ENCODE assay signal across 28 cellular contexts in the genomic region with DNA sequence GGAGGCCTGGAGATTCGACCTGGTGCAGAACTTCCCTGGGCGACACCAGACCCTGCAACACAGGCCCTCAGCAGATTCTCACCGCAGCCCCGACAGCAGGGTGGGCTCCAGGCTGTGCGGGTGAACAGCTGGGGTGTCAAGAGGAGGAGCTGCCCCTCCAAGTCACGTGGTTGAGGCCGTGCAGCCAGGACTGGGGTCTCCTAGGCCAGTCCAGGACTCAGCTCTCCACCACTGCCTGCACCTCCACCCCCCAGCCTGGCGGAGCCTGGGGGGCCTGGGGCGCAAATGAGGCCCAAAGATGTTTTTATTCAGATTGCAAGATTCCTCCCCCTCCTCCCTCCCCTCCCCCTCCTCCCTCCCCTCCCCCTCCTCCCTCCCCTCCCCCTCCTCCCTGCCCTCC. TPM values are rescaled to one million over a fixed set of nuclear protein-coding genes. Genes with fewer than 3 reads are reported as not detected.
DNase-seq lines count a peak whose midpoint lies in the region; ATAC-seq, FAIRE-seq and TF ChIP-seq lines count a peak whose summit lies in the region.
"Had no signal": no experiment of that assay in that cellular context is flagged by ENCODE, and none has a peak within 500 bp of the region (broad histone marks: within the 10 kb centered on the region; RNA-seq: fewer than 3 reads in every experiment).

No MANE protein-coding gene starts in this region.

- TF ChIP-seq RAD21 in H1 (IDR thresholded peaks at IDR 0.05 in 1 of 2, conservative IDR thresholded peaks at IDR 0.05 in 1 of 2; ENCODE audit: low read depth in 2 of 2, low read length in 2 of 2) = no peak

- DNase-seq in COLO668 (lab: John Stamatoyannopoulos, UW; ENCODE audit: unreplicated experiment) (peak; percentile 70), NCI-H524 (lab: John Stamatoyannopoulos, UW) (peak; percentile 87 to 92), H1 (ENCODE audit: low read depth in 1 of 2, low spot score in 2 of 2) (peak in 1 of 2 experiments; percentile 45), neuronal stem cell (ENCODE audit: low spot score) (no peak), urothelium cell line (ENCODE audit: low spot score) (no peak), neural progenitor cell (ENCODE audit: low spot score) (no peak)
- DNase-seq: activated CD4-positive, alpha-beta T cell treated with anti-CD3 and anti-CD28 coated beads for 1 hour; activated CD8-positive, alpha-beta T cell treated with anti-CD3 and anti-CD28 coated beads for 36 hours; activated gamma-delta T cell; CD4-positive, alpha-beta memory T cell; cerebellar nuclear complex; effector CD4-positive, alpha-beta T cell; erythroblast; left ventricle myocardium superior; midbrain; MM.1S; natural killer cell; NCI-H526 treated with DMSO at 0.1 percent for 48 hours; stimulated activated CD4-positive, alpha-beta T cell treated with anti-CD3 and anti-CD28 coated beads, Interleukin-4, amount 100 ng/mL, for 1 hour; stimulated activated naive CD4-positive, alpha-beta T cell; uterus had no signal

- H3K9me3 Mint-ChIP-seq in neural progenitor cell = no peaks in the 10 kb centered on the region
- H3K9me3 Mint-ChIP-seq: activated CD8-positive, alpha-beta T cell treated with anti-CD3 and anti-CD28 coated beads for 36 hours; CD4-positive, alpha-beta memory T cell; GM23338; natural killer cell had no signal

- TF ChIP-seq EP300 in H1 (IDR thresholded peaks at IDR 0.05; ENCODE audit: borderline replicate concordance in 1 of 2, low read depth in 2 of 2, low read length in 2 of 2) (no peak), gastroesophageal sphincter (IDR thresholded peaks at IDR 0.05) (no peak)

- H3K4me3 ChIP-seq in H1 (ENCODE audit: extremely low read depth in 1 of 4, insufficient read depth in 2 of 4, low read depth in 3 of 4, low read length in 4 of 4) = no peak overlapping the region
- no peak overlapping the region for H3K4me3 ChIP-seq in neuronal stem cell (ENCODE audit: low read length in 2 of 2)
- no peak overlapping the region for H3K4me3 ChIP-seq in gastroesophageal sphincter
- H3K4me3 ChIP-seq in neural progenitor cell = no peak overlapping the region
- H3K4me3 ChIP-seq: GM23338, ovary, uterus had no signal

- H3K27ac ChIP-seq in H1 (ENCODE audit: low read depth, low read length) (no peak overlapping the region), neuronal stem cell (replicated peaks; ENCODE audit: low read length) (no peak overlapping the region), gastroesophageal sphincter (no peak overlapping the region), neural progenitor cell (no peak overlapping the region)
- H3K27ac ChIP-seq: ovary, uterus had no signal

- H2AK5ac ChIP-seq in H1 (ENCODE audit: low read depth, low read length) (no peak overlapping the region), neuronal stem cell (ENCODE audit: low read depth, low read length) (peak overlapping the region; percentile 81)

- peaks cover 13% of the 10 kb centered on the region for H3K27me3 Mint-ChIP-seq in neural progenitor cell (ENCODE audit: insufficient read depth, low read depth)

- peaks cover 4% of the 10 kb centered on the region for H3F3A ChIP-seq in neural progenitor cell (ENCODE audit: low read depth)

- no peak overlapping the region for H2AFZ ChIP-seq in H1 (ENCODE audit: low read length)
- H2AFZ ChIP-seq in neuronal stem cell (ENCODE audit: low read length) = no peak overlapping the region
- no peak overlapping the region for H2AFZ ChIP-seq in neural progenitor cell (replicated peaks)
- H2AFZ ChIP-seq: GM23338 had no signal

- no peak overlapping the region for H4K5ac ChIP-seq in H1 (ENCODE audit: insufficient read length, low read depth, low read length)

- H3K27ac Mint-ChIP-seq in neural progenitor cell = no peak overlapping the region
- H3K27ac Mint-ChIP-seq: activated CD8-positive, alpha-beta T cell treated with anti-CD3 and anti-CD28 coated beads for 36 hours; GM23338 had no signal

- H3K79me1 ChIP-seq in H1 (ENCODE audit: low read depth, low read length) (no peaks in the 10 kb centered on the region), neuronal stem cell (ENCODE audit: low read depth, low read length) (peaks cover 5% of the 10 kb centered on the region)

- H3K4me2 ChIP-seq in H1 (ENCODE audit: insufficient read depth in 1 of 2, low read depth in 2 of 2, low read length in 2 of 2) (no peak overlapping the region), neuronal stem cell (ENCODE audit: insufficient read depth, low read length, poor library complexity, severe bottlenecking) (no peak overlapping the region), neural progenitor cell (no peak overlapping the region)
- H3K4me2 ChIP-seq: GM23338 had no signal

- no peaks in the 10 kb centered on the region for H3K36me3 Mint-ChIP-seq in neural progenitor cell
- H3K36me3 Mint-ChIP-seq: CD4-positive, alpha-beta memory T cell; natural killer cell had no signal

- no peaks in the 10 kb centered on the region for H3K9me3 ChIP-seq in H1 (ENCODE audit: insufficient read depth in 2 of 2, low read depth in 1 of 2, low read length in 1 of 2)
- no peaks in the 10 kb centered on the region for H3K9me3 ChIP-seq in neuronal stem cell (replicated peaks in 1 of 2; ENCODE audit: control insufficient read depth in 2 of 2, insufficient read depth in 1 of 2, low read depth in 1 of 2, low read length in 2 of 2)
- no peaks in the 10 kb centered on the region for H3K9me3 ChIP-seq in gastroesophageal sphincter
- H3K9me3 ChIP-seq in neural progenitor cell (ENCODE audit: low read depth) = no peaks in the 10 kb centered on the region
- H3K9me3 ChIP-seq: ovary, uterus had no signal

- H2BK15ac ChIP-seq in H1 (ENCODE audit: low read length) (peak overlapping the region; percentile 88; the same call in 1 of the 2 replicates), neuronal stem cell (ENCODE audit: low read length) (peak overlapping the region; percentile 81)

- no peak overlapping the region for H2BK20ac ChIP-seq in H1 (ENCODE audit: low read length)

- H3K23ac ChIP-seq in H1 (ENCODE audit: insufficient read length) = no peak overlapping the region
- H3K23ac ChIP-seq in neuronal stem cell (ENCODE audit: low read depth, low read length, poor library complexity) = no peak overlapping the region

- POLR2A ChIA-PET in H1 (lab: Charles Lee; ENCODE audit: partially characterized antibody) = interaction anchor here (0.9 to 1.4 kb wide), 2 partner anchors 25 to 27 kb away, joined by 3 to 4 read pairs; no protein-coding TSS in a partner anchor

- TF ChIP-seq CTCF in H1 (IDR thresholded peaks at IDR 0.05; ENCODE audit: control extremely low read depth in 1 of 3, insufficient read depth in 1 of 3, low read depth in 1 of 3, low read length in 3 of 3) (no peak), gastroesophageal sphincter (IDR thresholded peaks at IDR 0.05) (no peak), neural progenitor cell (IDR thresholded peaks at IDR 0.05) (no peak)

- H3K4me1 ChIP-seq in H1 (replicated peaks in 1 of 4; ENCODE audit: control insufficient read depth in 3 of 4, insufficient read depth in 4 of 4, low read length in 3 of 4) (peaks cover 0 to 19% (median 9%) of the 10 kb centered on the region in 4 experiments; a peak in 5 of 7 replicates), neuronal stem cell (ENCODE audit: control insufficient read depth in 2 of 2, insufficient read depth in 1 of 2, low read depth in 1 of 2, low read length in 2 of 2) (peaks cover 13 to 22% of the 10 kb centered on the region in 2 donors), gastroesophageal sphincter (peaks cover 0 to 21% (median 0%) of the 10 kb centered on the region in 3 donors), neural progenitor cell (peaks cover 9% of the 10 kb centered on the region)
- H3K4me1 ChIP-seq: uterus had no signal

- H4K20me1 ChIP-seq in H1 (replicated peaks in 1 of 2; ENCODE audit: control insufficient read depth in 1 of 2, insufficient read depth in 2 of 2, low read length in 2 of 2) (no peaks in the 10 kb centered on the region), neural progenitor cell (ENCODE audit: low read depth) (no peaks in the 10 kb centered on the region)

- 83% methylated on average over 7 of the region's 9 CpGs; no CpG with 5 or more reads in 1 of the 2 experiments for WGBS in H1 (ENCODE audit: extremely low coverage in 1 of 2, insufficient coverage in 1 of 2, insufficient read length in 1 of 2, insufficient replicate concordance in 2 of 2, low coverage in 1 of 2, low lambda C conversion rate in 2 of 2, missing lambda C conversion rate in 1 of 2), 2 experiments
- WGBS in neuronal stem cell (ENCODE audit: extremely low coverage in 2 of 2, insufficient read length in 2 of 2, insufficient replicate concordance in 1 of 2), 2 donors = no CpG with 5 or more reads among the region's 9 CpGs
- WGBS in gastroesophageal sphincter (ENCODE audit: low coverage in 1 of 2), 2 donors = 60 to 75% methylated on average over 2 to 4 of the region's 9 CpGs

- no peak overlapping the region for H3K9ac ChIP-seq in H1 (replicated peaks in 1 of 4; ENCODE audit: extremely low read depth in 1 of 4, low read depth in 3 of 4, low read length in 3 of 4)
- peak overlapping the region; percentile 4 for H3K9ac ChIP-seq in neuronal stem cell (ENCODE audit: low read depth, low read length, poor library complexity)
- no peak overlapping the region for H3K9ac ChIP-seq in neural progenitor cell

- no peak for ATAC-seq in gastroesophageal sphincter
- ATAC-seq: activated CD8-positive, alpha-beta T cell treated with anti-CD3 and anti-CD28 coated beads for 36 hours; GM23338; left ventricle myocardium superior; natural killer cell; right cardiac atrium had no signal

- H2BK120ac ChIP-seq in H1 (replicated peaks; ENCODE audit: low read depth, low read length) (no peak overlapping the region), neuronal stem cell (ENCODE audit: low read depth, low read length) (no peak overlapping the region)

- H3K18ac ChIP-seq in H1 (ENCODE audit: extremely low read depth, low read length) (no peak overlapping the region), neuronal stem cell (ENCODE audit: low read length) (peak overlapping the region; percentile 70)

- TF ChIP-seq POLR2A in H1 (IDR thresholded peaks at IDR 0.05; ENCODE audit: control extremely low read depth in 1 of 2, low read depth in 2 of 2, low read length in 2 of 2) = no peak
- no peak for TF ChIP-seq POLR2A in gastroesophageal sphincter (IDR thresholded peaks at IDR 0.05)

- peaks cover 22% of the 10 kb centered on the region for H3K4me1 Mint-ChIP-seq in neural progenitor cell

- no peaks in the 10 kb centered on the region for H3K79me2 ChIP-seq in H1 (ENCODE audit: control insufficient read depth in 1 of 2, insufficient read depth in 2 of 2, low read length in 2 of 2)
- no peaks in the 10 kb centered on the region for H3K79me2 ChIP-seq in neural progenitor cell (ENCODE audit: low read depth)

- no peaks in the 10 kb centered on the region for H3K23me2 ChIP-seq in H1 (ENCODE audit: low read depth, low read length)

- FAIRE-seq in H1 (lab: Jason Lieb, UNC) (no peak), urothelium cell line (lab: Jason Lieb, UNC) (no peak)
- FAIRE-seq: G401.6 had no signal

- H4K91ac ChIP-seq in H1 (replicated peaks; ENCODE audit: insufficient read length, low read length) = peak overlapping the region; percentile 30
- H4K91ac ChIP-seq in neuronal stem cell (ENCODE audit: low read depth, low read length, poor library complexity) = no peak overlapping the region

- H2BK5ac ChIP-seq in H1 (ENCODE audit: low read depth, low read length) = 0 out of 2 replicates have a peak overlapping the region, but pooled peaks have one; percentile 16
- peak overlapping the region; percentile 82 for H2BK5ac ChIP-seq in neuronal stem cell (ENCODE audit: low read length)

- H3K4ac ChIP-seq in H1 (replicated peaks; ENCODE audit: insufficient read length, low read depth, low read length) (peak overlapping the region; percentile 53), neuronal stem cell (ENCODE audit: low read length) (no peak overlapping the region)

- H3K4me3 Mint-ChIP-seq in neural progenitor cell = no peak overlapping the region
- H3K4me3 Mint-ChIP-seq: activated CD8-positive, alpha-beta T cell treated with anti-CD3 and anti-CD28 coated beads for 36 hours; CD4-positive, alpha-beta memory T cell; GM23338; natural killer cell had no signal

- H4K8ac ChIP-seq in H1 (ENCODE audit: extremely low read depth, insufficient read depth, low read length) = no peak overlapping the region
- H4K8ac ChIP-seq in neuronal stem cell (ENCODE audit: low read depth, low read length) = no peak overlapping the region

- H3K36me3 ChIP-seq in H1 (ENCODE audit: control insufficient read depth in 2 of 4, insufficient read depth in 4 of 4, low read length in 3 of 4) (no peaks in the 10 kb centered on the region), neuronal stem cell (replicated peaks in 1 of 2; ENCODE audit: control insufficient read depth in 2 of 2, insufficient read depth in 2 of 2, low read length in 2 of 2) (no peaks in the 10 kb centered on the region), gastroesophageal sphincter (no peaks in the 10 kb centered on the region), neural progenitor cell (no peaks in the 10 kb centered on the region)
- H3K36me3 ChIP-seq: ovary, uterus had no signal

- CTCF ChIA-PET in H1 (lab: Charles Lee; ENCODE audit: partially characterized antibody) = interaction anchor here (2.0 kb wide), 1 partner anchor 212 kb away, joined by 5 read pairs; no protein-coding TSS in a partner anchor

- H3K56ac ChIP-seq in H1 (replicated peaks; ENCODE audit: insufficient read length, low read depth, low read length) = no peak overlapping the region

- H2BK12ac ChIP-seq in H1 (ENCODE audit: low read depth, low read length) (peak overlapping the region; percentile 19; the same call in 1 of the 2 replicates), neuronal stem cell (ENCODE audit: low read length) (peak overlapping the region; percentile 46)

- H3K27me3 ChIP-seq in H1 (replicated peaks in 1 of 4; ENCODE audit: control insufficient read depth in 3 of 4, extremely low read depth in 1 of 4, insufficient read depth in 3 of 4, low read length in 3 of 4) (no peaks in the 10 kb centered on the region), neuronal stem cell (ENCODE audit: control insufficient read depth in 3 of 3, insufficient read depth in 3 of 3, low read depth in 1 of 3, low read length in 3 of 3) (peaks cover 0 to 34% (median 6%) of the 10 kb centered on the region in 3 experiments), gastroesophageal sphincter (peaks cover 30% of the 10 kb centered on the region), neural progenitor cell (peaks cover 10% of the 10 kb centered on the region)
- H3K27me3 ChIP-seq: ovary, uterus had no signal

- H3K14ac ChIP-seq in H1 (ENCODE audit: insufficient read length) = no peak overlapping the region
- H3K14ac ChIP-seq in neuronal stem cell (ENCODE audit: low read length) = peak overlapping the region; percentile 94

RNA-seq across cellular contexts. Expression of gene AGPAT2, which starts 9.2 kb away (rescaled TPM):
- total RNA-seq in H1 (2021; fragmentation: NEBNext Ultra II Directional; extraction: Animal tissue kit (Norgen Biotek cat#: 25700)) = 30.5 and 31.6 TPM in 2 replicates
- 37.6 and 52.1 TPM in 2 replicates for polyA plus RNA-seq in H1 (2011; rRNA removed)
- polyA plus RNA-seq in H1 (2011; cell fraction: cytosol; rRNA removed) = 36.0 TPM
- 44.9 TPM for polyA plus RNA-seq in H1 (2011; cell fraction: nucleus; rRNA removed)
- polyA plus RNA-seq in H1 (2012, experiment 1 of 2) = 16.4 to 27.5 TPM (median 25.2 TPM) in 4 replicates
- 26.0 TPM for polyA plus RNA-seq in H1 (2012, experiment 2 of 2)
- polyA plus RNA-seq in H1 (2013, experiment 1 of 2) = 32.4 TPM
- 37.1 TPM for polyA plus RNA-seq in H1 (2013, experiment 2 of 2)
- 9.3 and 15.5 TPM in 2 replicates for polyA minus RNA-seq in H1 (2011; rRNA and poly(A)+ RNA removed)
- 19.5 TPM for polyA minus RNA-seq in H1 (2011; cell fraction: cytosol; rRNA and poly(A)+ RNA removed)
- polyA minus RNA-seq in H1 (2011; cell fraction: nucleus; rRNA and poly(A)+ RNA removed) = 12.9 TPM
- polyA plus RNA-seq in neuronal stem cell (2013, experiment 1 of 2) = 3.7 TPM
- 3.5 TPM for polyA plus RNA-seq in neuronal stem cell (2013, experiment 2 of 2)
- 10 to 100 TPM; 28.8 to 43.6 (median 38.4) TPM for total RNA-seq in gastroesophageal sphincter
- 2.4 and 3.4 TPM in 2 replicates for total RNA-seq in neural progenitor cell (ENCODE audit: low replicate concordance)

RNA-seq across cellular contexts. Expression of gene DIPK1B, which starts 15.9 kb away (rescaled TPM):
- 32.3 and 35.3 TPM in 2 replicates for total RNA-seq in H1 (2021; fragmentation: NEBNext Ultra II Directional; extraction: Animal tissue kit (Norgen Biotek cat#: 25700))
- 64.8 and 78.8 TPM in 2 replicates for polyA plus RNA-seq in H1 (2011; rRNA removed)
- 58.4 TPM for polyA plus RNA-seq in H1 (2011; cell fraction: cytosol; rRNA removed)
- polyA plus RNA-seq in H1 (2011; cell fraction: nucleus; rRNA removed) = 75.1 TPM
- 19.5 to 34.6 TPM (median 30.7 TPM) in 4 replicates for polyA plus RNA-seq in H1 (2012, experiment 1 of 2)
- polyA plus RNA-seq in H1 (2012, experiment 2 of 2) = 28.6 TPM
- 28.2 TPM for polyA plus RNA-seq in H1 (2013, experiment 1 of 2)
- polyA plus RNA-seq in H1 (2013, experiment 2 of 2) = 28.5 TPM
- polyA minus RNA-seq in H1 (2011; rRNA and poly(A)+ RNA removed) = 13.3 and 14.7 TPM in 2 replicates
- polyA minus RNA-seq in H1 (2011; cell fraction: cytosol; rRNA and poly(A)+ RNA removed) = 22.6 TPM
- 19.6 TPM for polyA minus RNA-seq in H1 (2011; cell fraction: nucleus; rRNA and poly(A)+ RNA removed)
- 40.0 TPM for polyA plus RNA-seq in neuronal stem cell (2013, experiment 1 of 2)
- 39.1 TPM for polyA plus RNA-seq in neuronal stem cell (2013, experiment 2 of 2)
- total RNA-seq in gastroesophageal sphincter (10 to 100 TPM in 2 of 4 donors, 1 to 10 TPM in 2; 7.8 to 24.4 (median 11.2) TPM), neural progenitor cell (ENCODE audit: low replicate concordance) (11.8 and 52.8 TPM in 2 replicates)
- total RNA-seq: CD4-positive, alpha-beta memory T cell had no signal
- polyA plus RNA-seq: CD4-positive, alpha-beta memory T cell had no signal

RNA-seq across cellular contexts. Expression of gene EGFL7, which starts 33.8 kb away (rescaled TPM):
- 37.8 and 39.8 TPM in 2 replicates for total RNA-seq in H1 (2021; fragmentation: NEBNext Ultra II Directional; extraction: Animal tissue kit (Norgen Biotek cat#: 25700))
- 53.4 and 82.5 TPM in 2 replicates for polyA plus RNA-seq in H1 (2011; rRNA removed)
- polyA plus RNA-seq in H1 (2011; cell fraction: cytosol; rRNA removed) = 63.0 TPM
- 82.5 TPM for polyA plus RNA-seq in H1 (2011; cell fraction: nucleus; rRNA removed)
- 17.3 to 46.4 TPM (median 40.7 TPM) in 4 replicates for polyA plus RNA-seq in H1 (2012, experiment 1 of 2)
- polyA plus RNA-seq in H1 (2012, experiment 2 of 2) = 43.2 TPM
- 66.8 TPM for polyA plus RNA-seq in H1 (2013, experiment 1 of 2)
- polyA plus RNA-seq in H1 (2013, experiment 2 of 2) = 68.8 TPM
- polyA minus RNA-seq in H1 (2011; rRNA and poly(A)+ RNA removed) = 7.2 and 9.3 TPM in 2 replicates
- polyA minus RNA-seq in H1 (2011; cell fraction: cytosol; rRNA and poly(A)+ RNA removed) = 30.7 TPM
- 12.8 TPM for polyA minus RNA-seq in H1 (2011; cell fraction: nucleus; rRNA and poly(A)+ RNA removed)
- polyA plus RNA-seq in neuronal stem cell (2013, experiment 1 of 2) = 33.1 TPM
- polyA plus RNA-seq in neuronal stem cell (2013, experiment 2 of 2) = 32.0 TPM
- total RNA-seq in gastroesophageal sphincter (10 to 100 TPM; 38.8 to 81.0 (median 56.4) TPM), neural progenitor cell (ENCODE audit: low replicate concordance) (16.5 and 47.4 TPM in 2 replicates)
- total RNA-seq: CD4-positive, alpha-beta memory T cell had no signal

RNA-seq across cellular contexts. Expression of gene LCN10, which starts 46.2 kb away (rescaled TPM):
- 2.8 and 4.8 TPM in 2 replicates for total RNA-seq in H1 (2021; fragmentation: NEBNext Ultra II Directional; extraction: Animal tissue kit (Norgen Biotek cat#: 25700))
- 2.6 and 3.5 TPM in 2 replicates for polyA plus RNA-seq in H1 (2011; rRNA removed)
- 3.5 TPM for polyA plus RNA-seq in H1 (2011; cell fraction: cytosol; rRNA removed)
- polyA plus RNA-seq in H1 (2011; cell fraction: nucleus; rRNA removed) = 3.0 TPM
- polyA plus RNA-seq in H1 (2012, experiment 1 of 2) = 1.1 to 2.7 TPM (median 2.4 TPM) in 4 replicates
- 2.3 TPM for polyA plus RNA-seq in H1 (2012, experiment 2 of 2)
- 2.1 TPM for polyA plus RNA-seq in H1 (2013, experiment 1 of 2)
- 2.0 TPM for polyA plus RNA-seq in H1 (2013, experiment 2 of 2)
- polyA minus RNA-seq in H1 (2011; rRNA and poly(A)+ RNA removed) = 0.98 and 1.5 TPM in 2 replicates
- 2.1 TPM for polyA minus RNA-seq in H1 (2011; cell fraction: cytosol; rRNA and poly(A)+ RNA removed)
- polyA minus RNA-seq in H1 (2011; cell fraction: nucleus; rRNA and poly(A)+ RNA removed) = 0.60 TPM
- 0.10 TPM for polyA plus RNA-seq in neuronal stem cell (2013, experiment 1 of 2)
- polyA plus RNA-seq in neuronal stem cell (2013, experiment 2 of 2) = 0.12 TPM
- 10 to 100 TPM in 2 of 4 donors, 1 to 10 TPM in 2; 3.9 to 16.5 (median 9.9) TPM for total RNA-seq in gastroesophageal sphincter
- total RNA-seq in neural progenitor cell (ENCODE audit: low replicate concordance) = not detected in 2 replicates
- total RNA-seq: natural killer cell, temporal lobe had no signal

RNA-seq across cellular contexts. Expression of gene LCN6, which starts 51.8 kb away (rescaled TPM):
- total RNA-seq in H1 (2021; fragmentation: NEBNext Ultra II Directional; extraction: Animal tissue kit (Norgen Biotek cat#: 25700)) = not detected in 2 replicates
- not detected in 2 replicates for polyA plus RNA-seq in H1 (2011; rRNA removed)
- polyA plus RNA-seq in H1 (2011; cell fraction: cytosol; rRNA removed) = not detected
- not detected for polyA plus RNA-seq in H1 (2011; cell fraction: nucleus; rRNA removed)
- polyA plus RNA-seq in H1 (2012, experiment 1 of 2) = not detected in 4 replicates
- not detected for polyA plus RNA-seq in H1 (2012, experiment 2 of 2)
- not detected for polyA plus RNA-seq in H1 (2013, experiment 1 of 2)
- not detected for polyA plus RNA-seq in H1 (2013, experiment 2 of 2)
- polyA minus RNA-seq in H1 (2011; rRNA and poly(A)+ RNA removed) = not detected in 2 replicates
- not detected for polyA minus RNA-seq in H1 (2011; cell fraction: cytosol; rRNA and poly(A)+ RNA removed)
- polyA minus RNA-seq in H1 (2011; cell fraction: nucleus; rRNA and poly(A)+ RNA removed) = not detected
- not detected for polyA plus RNA-seq in neuronal stem cell (2013, experiment 1 of 2)
- polyA plus RNA-seq in neuronal stem cell (2013, experiment 2 of 2) = not detected
- total RNA-seq in gastroesophageal sphincter = 10 to 100 TPM; 16.2 to 31.4 (median 22.7) TPM
- not detected in 2 replicates for total RNA-seq in neural progenitor cell (ENCODE audit: low replicate concordance)
- total RNA-seq: activated CD8-positive, alpha-beta T cell treated with anti-CD3 and anti-CD28 coated beads for 36 hours; CD4-positive, alpha-beta memory T cell; fibroblast of villous mesenchyme; GM23338; natural killer cell; temporal lobe had no signal
- polyA plus RNA-seq: CD4-positive, alpha-beta memory T cell; GM23338 had no signal

Comparison
In these comparisons a context has a peak if more than half of its experiments do, and no peak if none do; other contexts are left out.
1. DNase-seq: peak in COLO668 (single experiment) and NCI-H524 (2 of 2); none in neuronal stem cell (single experiment), urothelium cell line (single experiment) and neural progenitor cell (single experiment).